In genomic region chr20:59884494-59884893, GRCh38 we compare ENCODE assay signal across 29 cellular contexts.
"Had no signal": no experiment of that assay in that cellular context is flagged by ENCODE, and none has a peak within 500 bp of the region (broad histone marks: within the 10 kb centered on the region; RNA-seq: fewer than 3 reads in every experiment).

No MANE protein-coding gene starts in this region.

- DNase-seq: naive thymus-derived CD8-positive, alpha-beta T cell; nephron progenitor cell; nucleus accumbens; posterior cingulate gyrus; psoas muscle; right cardiac atrium; right lobe of liver; sigmoid colon; stimulated activated CD4-positive, alpha-beta T cell treated with anti-CD3 and anti-CD28 coated beads, Interleukin-15, amount 100 ng/mL, for 24 hours; stimulated activated CD4-positive, alpha-beta T cell treated with anti-CD3 and anti-CD28 coated beads, Interleukin-2, amount 100 ng/mL, for 24 hours; stimulated activated CD4-positive, alpha-beta T cell treated with anti-CD3 and anti-CD28 coated beads, Interleukin-2, amount 100 ng/mL, for 48 hours; stimulated activated CD4-positive, alpha-beta T cell treated with anti-CD3 and anti-CD28 coated beads, Interleukin-4, amount 100 ng/mL, for 24 hours; stimulated activated naive B cell treated with anti-CD40 and anti-IgM and Interleukin-4, amounts not matched to agents 10 μg/mL and 1 μg/mL and 100 μg/mL, for 72 hours; stimulated activated naive CD4-positive, alpha-beta T cell treated with Interleukin-2 at 50 U/mL for 16 hours; stomach; testis; tibial artery; transverse colon; upper lobe of right lung; uterus had no signal

- H3K36me3 Mint-ChIP-seq: natural killer cell treated with Interleukin-12 subunit alpha and Interleukin-12 subunit beta and Interleukin-15 and Interleukin-18, amount 100 ng/mL, for 72 hours; type B pancreatic cell had no signal

- H3K4me1 Mint-ChIP-seq: nephron progenitor cell; neural crest cell; stimulated activated effector memory CD8-positive, alpha-beta T cell treated with anti-CD3 and anti-CD28 coated beads, Interleukin-12 subunit alpha, Interleukin-12 subunit beta, amount 100 ng/mL, for 72 hours; stimulated activated naive B cell treated with anti-CD40 and anti-IgM and Interleukin-4, amounts not matched to agents 10 μg/mL and 1 μg/mL and 100 μg/mL, for 72 hours had no signal

- ATAC-seq: naive thymus-derived CD8-positive, alpha-beta T cell; natural killer cell treated with Interleukin-12 subunit alpha and Interleukin-12 subunit beta and Interleukin-15 and Interleukin-18, amount 100 ng/mL, for 72 hours; psoas muscle; right cardiac atrium; right lobe of liver; stimulated activated effector memory CD8-positive, alpha-beta T cell treated with anti-CD3 and anti-CD28 coated beads, Interleukin-12 subunit alpha, Interleukin-12 subunit beta, amount 100 ng/mL, for 72 hours; stimulated activated naive B cell treated with anti-CD40 and anti-IgM and Interleukin-4, amounts not matched to agents 10 μg/mL and 1 μg/mL and 100 μg/mL, for 72 hours; upper lobe of right lung had no signal

- H3K27me3 Mint-ChIP-seq: naive thymus-derived CD8-positive, alpha-beta T cell; natural killer cell treated with Interleukin-12 subunit alpha and Interleukin-12 subunit beta and Interleukin-15 and Interleukin-18, amount 100 ng/mL, for 72 hours; progenitor cell of endocrine pancreas; stimulated activated naive CD8-positive, alpha-beta T cell treated with anti-CD3 and anti-CD28 coated beads, Interleukin-15, Interleukin-2, amounts not matched to agents 100 ng/mL and 50 ng/mL, for 24 hours had no signal

- H3K9me3 Mint-ChIP-seq: natural killer cell treated with Interleukin-12 subunit alpha and Interleukin-12 subunit beta and Interleukin-15 and Interleukin-18, amount 100 ng/mL, for 72 hours; stimulated activated effector memory CD8-positive, alpha-beta T cell treated with anti-CD3 and anti-CD28 coated beads, Interleukin-12 subunit alpha, Interleukin-12 subunit beta, amount 100 ng/mL, for 72 hours; stimulated activated naive CD8-positive, alpha-beta T cell treated with anti-CD3 and anti-CD28 coated beads, Interleukin-15, Interleukin-2, amounts not matched to agents 100 ng/mL and 50 ng/mL, for 24 hours; type B pancreatic cell had no signal

- H3K27ac ChIP-seq: neutrophil, parathyroid adenoma, psoas muscle, right lobe of liver, sigmoid colon, stomach, suprapubic skin, tibial artery, transverse colon, upper lobe of right lung, uterus had no signal

- H3K4me1 ChIP-seq: parathyroid adenoma, psoas muscle, sigmoid colon, stomach, suprapubic skin, testis, tibial artery, transverse colon, upper lobe of right lung, uterus had no signal

- H3K4me3 Mint-ChIP-seq: naive thymus-derived CD8-positive, alpha-beta T cell; natural killer cell treated with Interleukin-12 subunit alpha and Interleukin-12 subunit beta and Interleukin-15 and Interleukin-18, amount 100 ng/mL, for 72 hours; nephron progenitor cell; neural crest cell; stimulated activated effector memory CD8-positive, alpha-beta T cell treated with anti-CD3 and anti-CD28 coated beads, Interleukin-12 subunit alpha, Interleukin-12 subunit beta, amount 100 ng/mL, for 72 hours; stimulated activated naive B cell treated with anti-CD40 and anti-IgM and Interleukin-4, amounts not matched to agents 10 μg/mL and 1 μg/mL and 100 μg/mL, for 72 hours; stimulated activated naive CD8-positive, alpha-beta T cell treated with anti-CD3 and anti-CD28 coated beads, Interleukin-15, Interleukin-2, amounts not matched to agents 100 ng/mL and 50 ng/mL, for 24 hours; type B pancreatic cell had no signal

- H3K4me3 ChIP-seq: psoas muscle, right lobe of liver, sigmoid colon, stomach, suprapubic skin, testis, tibial artery, transverse colon, upper lobe of right lung, uterus had no signal

- H3K9me3 ChIP-seq: neutrophil, psoas muscle, right lobe of liver, sigmoid colon, stomach, suprapubic skin, testis, tibial artery, transverse colon, upper lobe of right lung, uterus had no signal

- H3K36me3 ChIP-seq: right lobe of liver, sigmoid colon, stomach, suprapubic skin, tibial artery, transverse colon, upper lobe of right lung, uterus had no signal

- H3K27me3 ChIP-seq: neutrophil, right lobe of liver, sigmoid colon, stomach, suprapubic skin, testis, tibial artery, transverse colon, upper lobe of right lung, uterus had no signal

- H3K27ac Mint-ChIP-seq: naive thymus-derived CD8-positive, alpha-beta T cell; natural killer cell treated with Interleukin-12 subunit alpha and Interleukin-12 subunit beta and Interleukin-15 and Interleukin-18, amount 100 ng/mL, for 72 hours; nephron progenitor cell; progenitor cell of endocrine pancreas; stimulated activated effector memory CD8-positive, alpha-beta T cell treated with anti-CD3 and anti-CD28 coated beads, Interleukin-12 subunit alpha, Interleukin-12 subunit beta, amount 100 ng/mL, for 72 hours; stimulated activated naive B cell treated with anti-CD40 and anti-IgM and Interleukin-4, amounts not matched to agents 10 μg/mL and 1 μg/mL and 100 μg/mL, for 72 hours; stimulated activated naive CD8-positive, alpha-beta T cell treated with anti-CD3 and anti-CD28 coated beads, Interleukin-15, Interleukin-2, amounts not matched to agents 100 ng/mL and 50 ng/mL, for 24 hours; type B pancreatic cell had no signal
